In the genomic region with DNA sequence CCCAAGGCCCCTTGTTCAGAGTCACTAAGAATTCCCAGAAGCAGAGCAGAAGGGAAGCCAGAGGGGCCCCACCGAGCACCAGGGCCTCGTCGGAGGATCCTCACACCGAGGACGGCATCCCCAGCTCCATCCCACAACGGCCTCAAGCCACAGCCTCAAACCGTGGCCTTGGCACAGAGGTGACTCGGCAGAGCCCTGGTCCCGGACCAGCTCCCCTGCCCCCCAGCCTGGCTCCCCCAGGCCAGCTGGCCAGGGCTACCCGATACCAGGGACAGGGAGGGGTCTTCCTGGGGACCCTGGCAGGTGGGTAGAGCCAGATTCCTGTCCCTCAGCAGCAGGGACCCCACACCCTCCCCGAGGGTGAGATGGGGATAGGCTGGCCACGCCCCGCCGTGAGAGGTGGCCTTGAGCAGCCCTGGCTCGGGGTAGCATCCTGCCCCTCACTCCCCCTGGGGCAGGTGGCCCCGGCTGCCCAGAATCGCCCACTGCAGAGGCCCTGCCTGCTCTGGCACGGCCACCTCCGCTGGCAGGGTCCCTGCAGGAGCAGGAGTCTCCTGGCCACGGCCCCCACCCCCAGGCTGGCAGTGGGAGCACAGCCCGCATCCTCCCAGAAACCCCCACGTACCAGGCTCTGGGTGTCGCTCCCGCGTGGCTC, we compare ENCODE assay signal across 21 cellular contexts. TPM values are rescaled to one million over a fixed set of nuclear protein-coding genes. Genes with fewer than 3 reads are reported as not detected.
A peak's percentile ranks its signal among the peaks of the same experiment; 100 is the strongest.
DNase-seq lines count a peak whose midpoint lies in the region; ATAC-seq and TF ChIP-seq lines count a peak whose summit lies in the region.
"Had no signal": no experiment of that assay in that cellular context is flagged by ENCODE, and none has a peak within 500 bp of the region (broad histone marks: within the 10 kb centered on the region; RNA-seq: fewer than 3 reads in every experiment).

No MANE protein-coding gene starts in this region.

- peak overlapping the region; percentile 5 for H3K4me3 ChIP-seq in colonic mucosa
- H3K4me3 ChIP-seq in left lung = peak overlapping the region; percentile 22 to 58
- H3K4me3 ChIP-seq: SJCRH30, smooth muscle cell had no signal

- no peaks in the 10 kb centered on the region for H3K36me3 ChIP-seq in colonic mucosa
- H3K36me3 ChIP-seq in left lung = no peaks in the 10 kb centered on the region
- H3K36me3 ChIP-seq: SJCRH30 had no signal

- H3K9me3 Mint-ChIP-seq in CD14-positive monocyte = peaks cover 3 to 11% (median 7%) of the 10 kb centered on the region in 7 donors
- no peaks in the 10 kb centered on the region for H3K9me3 Mint-ChIP-seq in stimulated activated effector memory CD8-positive, alpha-beta T cell treated with anti-CD3 and anti-CD28 coated beads, Interleukin-12 subunit alpha, Interleukin-12 subunit beta, amount 100 ng/mL, for 72 hours
- H3K9me3 Mint-ChIP-seq: activated CD4-positive, alpha-beta T cell treated with anti-CD3 and anti-CD28 coated beads, Interleukin-2, amount 10 ng/mL, durations not matched to agents 7 days and 5 days had no signal

- H3K36me3 Mint-ChIP-seq in CD14-positive monocyte = peaks cover 3 to 13% of the 10 kb centered on the region in 2 donors
- H3K36me3 Mint-ChIP-seq in stimulated activated effector memory CD8-positive, alpha-beta T cell treated with anti-CD3 and anti-CD28 coated beads, Interleukin-12 subunit alpha, Interleukin-12 subunit beta, amount 100 ng/mL, for 72 hours = no peaks in the 10 kb centered on the region

- peaks cover 23% of the 10 kb centered on the region for H3K4me1 Mint-ChIP-seq in CD14-positive monocyte
- peaks cover 6% of the 10 kb centered on the region for H3K4me1 Mint-ChIP-seq in stimulated activated effector memory CD8-positive, alpha-beta T cell treated with anti-CD3 and anti-CD28 coated beads, Interleukin-12 subunit alpha, Interleukin-12 subunit beta, amount 100 ng/mL, for 72 hours
- H3K4me1 Mint-ChIP-seq: activated CD4-positive, alpha-beta T cell treated with anti-CD3 and anti-CD28 coated beads, Interleukin-2, amount 10 ng/mL, durations not matched to agents 7 days and 5 days had no signal

- no peak for ATAC-seq in left lung
- ATAC-seq in stimulated activated effector memory CD8-positive, alpha-beta T cell treated with anti-CD3 and anti-CD28 coated beads, Interleukin-12 subunit alpha, Interleukin-12 subunit beta, amount 100 ng/mL, for 72 hours = no peak
- ATAC-seq in HG03571 (IDR thresholded peaks at IDR 0.05; ENCODE audit: unreplicated experiment) = no peak

- no peak overlapping the region for H3K9ac ChIP-seq in colonic mucosa (ENCODE audit: low read depth in 2 of 2, low read length in 2 of 2)

- H3K27me3 Mint-ChIP-seq in CD14-positive monocyte (ENCODE audit: low read depth in 3 of 3) = peaks cover 5 to 17% (median 6%) of the 10 kb centered on the region in 3 donors

- peaks cover 7% of the 10 kb centered on the region for H3K27me3 ChIP-seq in colonic mucosa
- peaks cover 0 to 18% of the 10 kb centered on the region in 2 donors for H3K27me3 ChIP-seq in left lung
- H3K27me3 ChIP-seq: SJCRH30 had no signal

- H3K27ac ChIP-seq in colonic mucosa = no peak overlapping the region
- H3K27ac ChIP-seq in left lung = peak overlapping the region; percentile 19 to 79
- H3K27ac ChIP-seq: SJCRH30 had no signal

- intact Hi-C loops in CD14-positive monocyte (cut with micrococcal nuclease) = no loop called here
- intact Hi-C loops in colonic mucosa (cut with DNase I) = no loop called here
- intact Hi-C loops in left lung (cut with DNase I) = no loop called here

- no peaks in the 10 kb centered on the region for H3K9me3 ChIP-seq in colonic mucosa
- H3K9me3 ChIP-seq in left lung = no peaks in the 10 kb centered on the region
- H3K9me3 ChIP-seq: SJCRH30 had no signal

- DNase-seq in CD14-positive monocyte (ENCODE audit: low spot score) (no peak), colonic mucosa (no peak), left lung (peak in 1 of 2 donors; percentile 76), mucosa of gallbladder (ENCODE audit: low spot score) (no peak), DMS 273 (lab: John Stamatoyannopoulos, UW; ENCODE audit: unreplicated experiment) (no peak), NCI-H345 (lab: John Stamatoyannopoulos, UW) (no peak)
- DNase-seq in stimulated activated effector memory CD8-positive, alpha-beta T cell treated with anti-CD3 and anti-CD28 coated beads, Interleukin-12 subunit alpha, Interleukin-12 subunit beta, amount 100 ng/mL, for 72 hours (ENCODE audit: low spot score in 2 of 2) = no peak
- DNase-seq: activated CD4-positive, alpha-beta T cell treated with anti-CD3 and anti-CD28 coated beads, Interleukin-2, amount 10 ng/mL, durations not matched to agents 7 days and 5 days; activated CD8-positive, alpha-beta memory T cell treated with anti-CD3 and anti-CD28 coated beads, Interleukin-2, amount 50 U/mL, for 48 hours; activated gamma-delta T cell; NCI-H1417; NCI-H774; OCI-M1; SJCRH30; stimulated activated CD4-positive, alpha-beta T cell treated with anti-CD3 and anti-CD28 coated beads, Interleukin-4, amount 100 ng/mL, for 4 hours had no signal

- TF ChIP-seq CTCF in CD14-positive monocyte (IDR thresholded peaks at IDR 0.05) (no peak), colonic mucosa (IDR thresholded peaks at IDR 0.05) (no peak), left lung (IDR thresholded peaks at IDR 0.05) (no peak)

- H3K4me3 Mint-ChIP-seq in CD14-positive monocyte = peak overlapping the region; percentile 35 to 66
- H3K4me3 Mint-ChIP-seq in stimulated activated effector memory CD8-positive, alpha-beta T cell treated with anti-CD3 and anti-CD28 coated beads, Interleukin-12 subunit alpha, Interleukin-12 subunit beta, amount 100 ng/mL, for 72 hours = no peak overlapping the region
- H3K4me3 Mint-ChIP-seq: activated CD4-positive, alpha-beta T cell treated with anti-CD3 and anti-CD28 coated beads, Interleukin-2, amount 10 ng/mL, durations not matched to agents 7 days and 5 days had no signal

- peak overlapping the region in 5 of 7 donors; percentile 14 to 58 (median 43) for H3K27ac Mint-ChIP-seq in CD14-positive monocyte
- peak overlapping the region; percentile 67 for H3K27ac Mint-ChIP-seq in stimulated activated effector memory CD8-positive, alpha-beta T cell treated with anti-CD3 and anti-CD28 coated beads, Interleukin-12 subunit alpha, Interleukin-12 subunit beta, amount 100 ng/mL, for 72 hours
- H3K27ac Mint-ChIP-seq: activated CD4-positive, alpha-beta T cell treated with anti-CD3 and anti-CD28 coated beads, Interleukin-2, amount 10 ng/mL, durations not matched to agents 7 days and 5 days had no signal

- H3K4me1 ChIP-seq in colonic mucosa (no peaks in the 10 kb centered on the region), left lung (peaks cover 0 to 32% of the 10 kb centered on the region in 2 donors)

RNA-seq across cellular contexts. Expression of a gene that starts 5.6 kb away (rescaled TPM):
- polyA plus RNA-seq in CD14-positive monocyte = not detected
- total RNA-seq in colonic mucosa = not detected
- total RNA-seq in left lung = not detected
- not detected for total RNA-seq in mucosa of gallbladder
- total RNA-seq: activated CD4-positive, alpha-beta T cell treated with anti-CD3 and anti-CD28 coated beads, Interleukin-2, amount 10 ng/mL, durations not matched to agents 7 days and 5 days; Daoy; myocyte; smooth muscle cell; T-helper 1 cell treated with Interleukin-12 subunit alpha and Interleukin-12 subunit beta and Interleukin-4 antibody, amounts not matched to agents 30 ng/mL and 1 ng/mL, for 36 hours; temporal lobe had no signal
- polyA plus RNA-seq: smooth muscle cell had no signal

RNA-seq across cellular contexts. Expression of a gene that starts 6.3 kb away (rescaled TPM):
- 1 to 10 TPM in 1 of 2 donors, under 1 TPM in 1; 0.93 to 2.0 TPM for polyA plus RNA-seq in CD14-positive monocyte
- 10 to 100 TPM in 1 of 2 donors, 1 to 10 TPM in 1; 9.1 to 13.3 TPM for total RNA-seq in colonic mucosa
- total RNA-seq in left lung = 10 to 100 TPM; 26.7 to 48.5 TPM
- 14.2 TPM for total RNA-seq in mucosa of gallbladder
